8 cellular contexts compared by ENCODE assay signal in the genomic region with DNA sequence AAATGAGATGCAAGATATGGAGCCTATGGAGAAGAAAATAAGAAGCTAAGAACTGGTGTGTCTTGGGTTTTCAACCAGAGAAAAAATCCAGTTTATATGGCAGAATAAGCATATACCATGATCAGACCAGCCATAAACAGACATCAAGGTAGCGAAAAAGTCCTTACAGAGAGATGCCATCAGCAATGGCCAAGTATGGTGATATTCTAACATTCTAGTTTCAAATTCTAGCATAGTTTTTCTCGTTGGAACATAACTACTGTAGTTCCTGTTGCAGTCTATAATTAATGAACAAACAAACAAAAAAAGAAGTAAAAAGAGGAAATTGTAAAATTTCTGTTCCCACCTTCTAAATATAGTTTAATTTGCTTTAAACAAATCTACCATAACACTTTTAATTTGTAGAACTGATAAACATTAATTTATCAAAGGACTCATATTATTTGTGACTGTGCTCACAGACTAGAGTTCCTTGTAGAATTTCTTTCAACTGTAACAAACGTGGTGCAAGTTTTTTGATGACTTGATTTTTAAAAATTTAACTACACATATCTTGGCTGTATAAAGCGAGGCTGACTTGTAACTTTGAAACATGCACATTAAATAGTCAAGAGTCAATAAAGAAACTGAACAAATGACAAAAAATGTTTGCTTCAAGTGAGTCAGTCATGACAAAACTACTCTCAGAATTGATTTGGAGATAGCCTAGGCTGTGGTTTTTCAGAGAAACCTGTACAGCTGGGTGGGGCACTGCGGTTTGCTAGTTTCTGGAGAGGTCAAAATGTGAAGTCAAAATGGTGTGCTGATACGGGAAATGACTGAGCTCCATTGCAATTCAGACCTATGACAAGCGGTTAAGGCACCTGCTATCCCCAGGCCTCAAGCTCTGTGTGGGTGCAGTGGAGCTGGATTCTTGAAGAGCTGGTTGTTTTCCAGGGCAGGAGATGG. TPM values are rescaled to one million over a fixed set of nuclear protein-coding genes. Genes with fewer than 3 reads are reported as not detected.
A peak's percentile ranks its signal among the peaks of the same experiment; 100 is the strongest.
DNase-seq lines count a peak whose midpoint lies in the region; ATAC-seq and TF ChIP-seq lines count a peak whose summit lies in the region.

No MANE protein-coding gene starts in this region.

- peak overlapping the region; percentile 13 for H3K4me3 ChIP-seq in SU-DHL-6 (ENCODE audit: insufficient read depth, low read length, poor library complexity, severe bottlenecking)

- H3K4me1 Mint-ChIP-seq in natural killer cell: peaks cover 44% of the 10 kb centered on the region in 2 donors

- no peak for TF ChIP-seq CTCF in SU-DHL-6 (IDR thresholded peaks at IDR 0.05; ENCODE audit: insufficient read depth, low read length, poor library complexity, severe bottlenecking)
- no peak for TF ChIP-seq CTCF in natural killer cell (IDR thresholded peaks at IDR 0.05)

- ATAC-seq in HG03175 (IDR thresholded peaks at IDR 0.05; ENCODE audit: unreplicated experiment): peak; percentile 78
- ATAC-seq in activated naive CD4-positive, alpha-beta T cell treated with anti-CD3 and anti-CD28 coated beads, Interleukin-2, amount 50 U/mL, for 72 hours: peak; percentile 90 to 93
- peak; percentile 66 to 82 (median 77) for ATAC-seq in natural killer cell

- no peaks in the 10 kb centered on the region for H3K36me3 ChIP-seq in SU-DHL-6 (ENCODE audit: low read length)

- peak overlapping the region; percentile 74 for H3K4me3 Mint-ChIP-seq in natural killer cell

- in situ Hi-C loops in ACHN (cut with HindIII; ENCODE audit: low pct_ligation_motif_present, low pct_unique_long_range_greater_than_20kb, low sequenced_read_pairs): no loop called here

- no peaks in the 10 kb centered on the region for H4K20me1 ChIP-seq in SU-DHL-6 (ENCODE audit: low read depth, low read length)

- H3K9me3 ChIP-seq in SU-DHL-6 (ENCODE audit: insufficient read depth, low read length): no peaks in the 10 kb centered on the region

- H3K27ac ChIP-seq in SU-DHL-6 (ENCODE audit: low read depth, low read length): peak overlapping the region; percentile 79

- H2AFZ ChIP-seq in SU-DHL-6 (ENCODE audit: low read depth, low read length, severe bottlenecking): no peak overlapping the region

- H3K9me3 Mint-ChIP-seq in activated naive CD4-positive, alpha-beta T cell treated with anti-CD3 and anti-CD28 coated beads, Interleukin-2, amount 50 U/mL, for 72 hours: no peaks in the 10 kb centered on the region
- H3K9me3 Mint-ChIP-seq in natural killer cell: no peaks in the 10 kb centered on the region

- intact Hi-C loops in natural killer cell (cut with micrococcal nuclease): loop anchor here (5.0 kb wide), 1 partner anchor 899 kb away; no protein-coding TSS in a partner anchor

- H3K36me3 Mint-ChIP-seq in activated naive CD4-positive, alpha-beta T cell treated with anti-CD3 and anti-CD28 coated beads, Interleukin-2, amount 50 U/mL, for 72 hours: peaks cover 7% of the 10 kb centered on the region in 2 donors
- H3K36me3 Mint-ChIP-seq in natural killer cell: no peaks in the 10 kb centered on the region

- no peaks in the 10 kb centered on the region for H3K27me3 Mint-ChIP-seq in natural killer cell (ENCODE audit: low read depth in 2 of 2)

- DNase-seq in GM19240 (ENCODE audit: insufficient read length, low spot score) (peak; percentile 61), natural killer cell (no peak), ACHN (no peak), DMS79 treated with DMSO at 0.1 percent for 48 hours (lab: John Stamatoyannopoulos, UW) (no peak), NCI-H2171 treated with DMSO at 0.1 percent for 48 hours (lab: John Stamatoyannopoulos, UW) (no peak)
- peak; percentile 74 to 88 for DNase-seq in activated naive CD4-positive, alpha-beta T cell treated with anti-CD3 and anti-CD28 coated beads, Interleukin-2, amount 50 U/mL, for 72 hours (ENCODE audit: low spot score in 2 of 2)

- H3K79me2 ChIP-seq in SU-DHL-6 (ENCODE audit: insufficient read depth, low read length): no peaks in the 10 kb centered on the region

- H3F3A ChIP-seq in SU-DHL-6 (ENCODE audit: insufficient read depth): peaks cover 36% of the 10 kb centered on the region; the same call in 1 of the 2 replicates

- peak overlapping the region; percentile 8; the same call in 1 of the 2 replicates for H3K9ac ChIP-seq in SU-DHL-6 (ENCODE audit: low read length)

- H3K4me2 ChIP-seq in SU-DHL-6 (ENCODE audit: low read depth, low read length, poor library complexity, severe bottlenecking): peak overlapping the region; percentile 53

- H3K27me3 ChIP-seq in SU-DHL-6 (ENCODE audit: low read length): no peaks in the 10 kb centered on the region

- H3K9me2 ChIP-seq in SU-DHL-6 (replicated peaks; ENCODE audit: insufficient read depth, low read length): no peaks in the 10 kb centered on the region

- H3K27ac Mint-ChIP-seq in activated naive CD4-positive, alpha-beta T cell treated with anti-CD3 and anti-CD28 coated beads, Interleukin-2, amount 50 U/mL, for 72 hours: peak overlapping the region; percentile 41 to 76
- peak overlapping the region; percentile 84 to 88 for H3K27ac Mint-ChIP-seq in natural killer cell

RNA-seq across cellular contexts. Expression of a gene that starts 10.1 kb away (rescaled TPM):
- not detected for total RNA-seq in activated naive CD4-positive, alpha-beta T cell treated with anti-CD3 and anti-CD28 coated beads, Interleukin-2, amount 50 U/mL, for 72 hours
- total RNA-seq in natural killer cell: 1 to 10 TPM in 2 of 3 donors, under 1 TPM in 1; 0.34 to 1.2 (median 1.1) TPM

Comparison
In these comparisons a context has a peak if more than half of its experiments do, and no peak if none do; other contexts are left out.
1. DNase-seq: peak in GM19240 (single experiment) and activated naive CD4-positive, alpha-beta T cell treated with anti-CD3 and anti-CD28 coated beads, Interleukin-2, amount 50 U/mL, for 72 hours (2 of 2); none in natural killer cell (single experiment), ACHN (single experiment), DMS79 treated with DMSO at 0.1 percent for 48 hours (single experiment) and NCI-H2171 treated with DMSO at 0.1 percent for 48 hours (single experiment).
2. Peak in every context shown above with its lines, with median percentiles within 50 percentile points of each other: ATAC-seq.